ENCODE assay signal across 30 cellular contexts in the genomic region with DNA sequence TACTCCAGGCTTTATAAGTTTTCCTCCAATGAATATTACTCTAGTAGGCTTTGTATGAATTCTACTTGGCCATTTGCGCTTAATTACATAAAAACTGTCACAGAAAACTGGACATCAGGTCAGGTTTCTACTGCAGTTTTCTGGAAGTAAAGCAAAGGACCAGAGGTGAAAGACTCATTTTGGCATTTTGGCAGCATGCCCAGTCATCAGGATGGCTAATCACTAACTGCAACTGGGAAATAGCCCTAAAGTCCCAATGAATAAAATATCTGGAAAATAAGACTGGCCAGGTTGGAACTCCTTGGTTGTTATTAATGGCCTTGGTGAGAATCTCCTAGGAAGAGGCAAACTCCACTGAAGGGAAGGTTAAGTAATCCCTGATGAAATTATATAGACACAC.
DNase-seq lines count a peak whose midpoint lies in the region; ATAC-seq and TF ChIP-seq lines count a peak whose summit lies in the region.
"Had no signal": no experiment of that assay in that cellular context is flagged by ENCODE, and none has a peak within 500 bp of the region (broad histone marks: within the 10 kb centered on the region; RNA-seq: fewer than 3 reads in every experiment).

No MANE protein-coding gene starts in this region.

- no TSS peak for BruUV-seq in MCF 10A (replicated peaks; lab: Mats Ljungman, UMichigan)

- TF ChIP-seq CTCF in MCF 10A (IDR thresholded peaks at IDR 0.05; ENCODE audit: unreplicated experiment) (no peak), breast epithelium (IDR thresholded peaks at IDR 0.05) (no peak), fibroblast of pulmonary artery (IDR thresholded peaks at IDR 0.05; ENCODE audit: low read length, missing control alignments) (no peak)

- intact Hi-C loops in MCF 10A (cut with micrococcal nuclease) (no loop called here), breast epithelium (cut with DNase I; ENCODE audit: low total_unique reads) (no loop called here)

- TF ChIP-seq POLR2A in breast epithelium (IDR thresholded peaks at IDR 0.05): no peak

- H3K27me3 Mint-ChIP-seq in MCF 10A (ENCODE audit: insufficient read depth, unreplicated experiment): no peaks in the 10 kb centered on the region
- H3K27me3 Mint-ChIP-seq: activated CD4-positive, alpha-beta T cell treated with anti-CD3 and anti-CD28 coated beads for 36 hours; activated naive CD8-positive, alpha-beta T cell treated with anti-CD3 and anti-CD28 coated beads, Interleukin-2, amount 10 ng/mL, durations not matched to agents 7 days and 5 days; naive thymus-derived CD8-positive, alpha-beta T cell; type B pancreatic cell had no signal

- DNase-seq in MCF 10A (ENCODE audit: unreplicated experiment) (peak; percentile 30), breast epithelium (ENCODE audit: low spot score in 2 of 2) (no peak), NCI-H69 (lab: John Stamatoyannopoulos, UW) (peak; percentile 77), fibroblast of pulmonary artery (ENCODE audit: low read depth) (peak; percentile 3), UCSD-AML1 (lab: John Stamatoyannopoulos, UW; ENCODE audit: unreplicated experiment) (no peak), SW 1271 (lab: John Stamatoyannopoulos, UW) (no peak)
- DNase-seq: ACHN; activated CD4-positive, alpha-beta T cell treated with anti-CD3 and anti-CD28 coated beads for 36 hours; activated effector memory CD4-positive, alpha-beta T cell treated with Interleukin-2 at 50 U/mL for 16 hours; activated naive CD8-positive, alpha-beta T cell treated with anti-CD3 and anti-CD28 coated beads, Interleukin-2, amount 10 ng/mL, durations not matched to agents 7 days and 5 days; BE2C; cerebellar nuclear complex; glutamatergic neuron; islet precursor cell; midbrain; MM.1S; naive thymus-derived CD8-positive, alpha-beta T cell; NCI-H1436 treated with DMSO at 0.1 percent for 48 hours; NCI-H2171; NCI-H774; stimulated activated CD4-positive, alpha-beta T cell treated with anti-CD3 and anti-CD28 coated beads, Interleukin-12 subunit alpha, Interleukin-12 subunit beta, amount 100 ng/mL, for 4 hours; stimulated activated CD4-positive, alpha-beta T cell treated with anti-CD3 and anti-CD28 coated beads, Interleukin-4, amount 100 ng/mL, for 1 hour; T-helper 2 cell had no signal

- no peak for ATAC-seq in HG03139 (IDR thresholded peaks at IDR 0.05; ENCODE audit: unreplicated experiment)
- ATAC-seq in GM21619 (IDR thresholded peaks at IDR 0.05; ENCODE audit: unreplicated experiment): no peak
- ATAC-seq: activated CD4-positive, alpha-beta T cell treated with anti-CD3 and anti-CD28 coated beads for 36 hours; HCT116; naive thymus-derived CD8-positive, alpha-beta T cell had no signal

- no peaks in the 10 kb centered on the region for H3K27me3 ChIP-seq in breast epithelium
- H3K27me3 ChIP-seq: BE2C, dorsolateral prefrontal cortex, right atrium auricular region had no signal

- no peak overlapping the region for H3K4me3 Mint-ChIP-seq in MCF 10A (ENCODE audit: unreplicated experiment)
- H3K4me3 Mint-ChIP-seq: activated CD4-positive, alpha-beta T cell treated with anti-CD3 and anti-CD28 coated beads for 36 hours; activated naive CD8-positive, alpha-beta T cell treated with anti-CD3 and anti-CD28 coated beads, Interleukin-2, amount 10 ng/mL, durations not matched to agents 7 days and 5 days; naive thymus-derived CD8-positive, alpha-beta T cell; type B pancreatic cell had no signal

- H3K4me3 ChIP-seq in breast epithelium: no peak overlapping the region
- no peak overlapping the region for H3K4me3 ChIP-seq in fibroblast of pulmonary artery (replicated peaks; ENCODE audit: low read depth, low read length)
- H3K4me3 ChIP-seq: dorsolateral prefrontal cortex, right atrium auricular region, SK-N-MC had no signal

- no peaks in the 10 kb centered on the region for H3K4me1 ChIP-seq in breast epithelium
- H3K4me1 ChIP-seq: BE2C, right atrium auricular region had no signal

- H3K9me3 Mint-ChIP-seq in MCF 10A (ENCODE audit: unreplicated experiment): no peaks in the 10 kb centered on the region
- H3K9me3 Mint-ChIP-seq: type B pancreatic cell had no signal

- H3K27ac ChIP-seq in breast epithelium: no peak overlapping the region
- H3K27ac ChIP-seq: dorsolateral prefrontal cortex, right atrium auricular region, SK-N-MC had no signal

- peaks cover 6% of the 10 kb centered on the region for H3K36me3 Mint-ChIP-seq in MCF 10A (ENCODE audit: insufficient read depth, unreplicated experiment)

- H3K4me1 Mint-ChIP-seq in MCF 10A (ENCODE audit: insufficient read depth, unreplicated experiment): no peaks in the 10 kb centered on the region
- H3K4me1 Mint-ChIP-seq: activated CD4-positive, alpha-beta T cell treated with anti-CD3 and anti-CD28 coated beads for 36 hours; activated naive CD8-positive, alpha-beta T cell treated with anti-CD3 and anti-CD28 coated beads, Interleukin-2, amount 10 ng/mL, durations not matched to agents 7 days and 5 days had no signal

- no peak overlapping the region for H3K27ac Mint-ChIP-seq in MCF 10A (ENCODE audit: low read depth, unreplicated experiment)
- H3K27ac Mint-ChIP-seq: activated CD4-positive, alpha-beta T cell treated with anti-CD3 and anti-CD28 coated beads for 36 hours; activated naive CD8-positive, alpha-beta T cell treated with anti-CD3 and anti-CD28 coated beads, Interleukin-2, amount 10 ng/mL, durations not matched to agents 7 days and 5 days; naive thymus-derived CD8-positive, alpha-beta T cell; type B pancreatic cell had no signal

- CTCF ChIA-PET in MCF 10A (lab: Yijun Ruan, JAX): no interaction called here

- no peaks in the 10 kb centered on the region for H3K36me3 ChIP-seq in breast epithelium
- H3K36me3 ChIP-seq: BE2C, right atrium auricular region had no signal

- no peaks in the 10 kb centered on the region for H3K9me3 ChIP-seq in breast epithelium
- H3K9me3 ChIP-seq: BE2C, right atrium auricular region had no signal

- POLR2A ChIA-PET in MCF 10A (lab: Yijun Ruan, JAX): interaction anchor here (0.7 to 1.3 kb wide), 2 partner anchors 13 to 76 kb away, joined by 3 to 4 read pairs; no protein-coding TSS in a partner anchor

Comparison
In these comparisons a context has a peak if more than half of its experiments do, and no peak if none do; other contexts are left out.
1. DNase-seq: peak in MCF 10A (single experiment), NCI-H69 (single experiment) and fibroblast of pulmonary artery (single experiment); none in breast epithelium (0 of 2), UCSD-AML1 (single experiment) and SW 1271 (0 of 2).